ENCODE assay signal across 7 cellular contexts in genomic region chr10:6043377-6043776, GRCh38. TPM values are rescaled to one million over a fixed set of nuclear protein-coding genes. Genes with fewer than 3 reads are reported as not detected.
"Had no signal": no experiment of that assay in that cellular context is flagged by ENCODE, and none has a peak within 500 bp of the region (broad histone marks: within the 10 kb centered on the region; RNA-seq: fewer than 3 reads in every experiment).

No MANE protein-coding gene starts in this region.

RNA-seq across cellular contexts. Expression of gene IL2RA, which starts 18.8 kb away (rescaled TPM):
- total RNA-seq: ascending aorta, bronchial epithelial cell, chondrocyte, LHCN-M2, M059J, SJCRH30 had no signal
- polyA plus RNA-seq: SK-N-SH had no signal
